Comparison of ENCODE assay signal across 8 cellular contexts in genomic region chr5:137734962-137735530, GRCh38. TPM values are rescaled to one million over a fixed set of nuclear protein-coding genes. Genes with fewer than 3 reads are reported as not detected.
DNase-seq lines count a peak whose midpoint lies in the region; ATAC-seq and TF ChIP-seq lines count a peak whose summit lies in the region.

No MANE protein-coding gene starts in this region.

- H3K36me3 ChIP-seq in effector memory CD4-positive, alpha-beta T cell (ENCODE audit: control insufficient read depth, insufficient read depth, low read length): no peaks in the 10 kb centered on the region
- H3K36me3 ChIP-seq in lower lobe of right lung (no peaks in the 10 kb centered on the region), upper lobe of left lung (no peaks in the 10 kb centered on the region)

- TF ChIP-seq POLR2A in upper lobe of left lung (IDR thresholded peaks at IDR 0.05): no peak

- ATAC-seq in GM21360 (IDR thresholded peaks at IDR 0.05; ENCODE audit: unreplicated experiment) (peak; percentile 5), lower lobe of right lung (peak; percentile 58 to 72), upper lobe of left lung (ENCODE audit: low FRiP score in 2 of 2) (peak; percentile 45 to 56)

- H3K9me3 ChIP-seq in effector memory CD4-positive, alpha-beta T cell (ENCODE audit: control insufficient read depth, low read length): no peaks in the 10 kb centered on the region
- H3K9me3 ChIP-seq in lower lobe of right lung (no peaks in the 10 kb centered on the region), upper lobe of left lung (peaks cover 0 to 3% (median 0%) of the 10 kb centered on the region in 4 donors)

- H3K27ac ChIP-seq in effector memory CD4-positive, alpha-beta T cell (ENCODE audit: insufficient read depth, low read length, poor library complexity, severe bottlenecking): peak overlapping the region; percentile 38
- H3K27ac ChIP-seq in lower lobe of right lung: peak overlapping the region; percentile 42
- H3K27ac ChIP-seq in upper lobe of left lung: peak overlapping the region; percentile 20 to 73 (median 66)

- 10 to 15% methylated on average over 9 to 14 of the region's 14 CpGs for WGBS in upper lobe of left lung, 2 donors

- peaks cover 21% of the 10 kb centered on the region for H3K4me1 ChIP-seq in effector memory CD4-positive, alpha-beta T cell (ENCODE audit: control insufficient read depth, insufficient read depth, low read length, poor library complexity, severe bottlenecking)
- peaks cover 30% of the 10 kb centered on the region for H3K4me1 ChIP-seq in lower lobe of right lung
- H3K4me1 ChIP-seq in upper lobe of left lung: peaks cover 12 to 37% (median 23%) of the 10 kb centered on the region in 4 donors

- no peaks in the 10 kb centered on the region for H3K27me3 ChIP-seq in effector memory CD4-positive, alpha-beta T cell (replicated peaks; ENCODE audit: control insufficient read depth, insufficient read depth, low read length, poor library complexity, severe bottlenecking)
- no peaks in the 10 kb centered on the region for H3K27me3 ChIP-seq in lower lobe of right lung (ENCODE audit: low read depth)
- H3K27me3 ChIP-seq in upper lobe of left lung: no peaks in the 10 kb centered on the region

- no peak for TF ChIP-seq EP300 in upper lobe of left lung (IDR thresholded peaks at IDR 0.05)

- no peak for TF ChIP-seq CTCF in lower lobe of right lung (IDR thresholded peaks at IDR 0.05)
- TF ChIP-seq CTCF in upper lobe of left lung (IDR thresholded peaks at IDR 0.05): no peak

- intact Hi-C loops in lower lobe of right lung (cut with DNase I): no loop called here

- DNase-seq in DMS53 treated with DMSO at 0.1 percent for 48 hours (lab: John Stamatoyannopoulos, UW; ENCODE audit: unreplicated experiment): peak; percentile 48
- peak; percentile 32 for DNase-seq in NCI-H526 treated with DMSO at 0.1 percent for 48 hours (lab: John Stamatoyannopoulos, UW)
- no peak for DNase-seq in effector memory CD4-positive, alpha-beta T cell
- peak; percentile 43 for DNase-seq in lower lobe of right lung
- peak; percentile 44 to 51 for DNase-seq in upper lobe of left lung
- no peak for DNase-seq in H4 (ENCODE audit: low spot score)
- no peak for DNase-seq in RKO (ENCODE audit: low spot score)

- peak overlapping the region; percentile 65 for H3K4me3 ChIP-seq in effector memory CD4-positive, alpha-beta T cell (ENCODE audit: insufficient read depth, low read depth, low read length, poor library complexity, severe bottlenecking)
- peak overlapping the region; percentile 48 for H3K4me3 ChIP-seq in lower lobe of right lung
- peak overlapping the region; percentile 22 to 48 (median 40) for H3K4me3 ChIP-seq in upper lobe of left lung

RNA-seq across cellular contexts. Expression of gene KLHL3, which starts 0.8 kb away (rescaled TPM):
- total RNA-seq in lower lobe of right lung (6.7 TPM), upper lobe of left lung (10 to 100 TPM in 1 of 6 donors, 1 to 10 TPM in 5; 2.7 to 17.8 (median 5.2) TPM)
- 0.27 and 0.37 TPM in 2 replicates for total RNA-seq in H4 (2014; rRNA removed; shearing (Covaris generic))

RNA-seq across cellular contexts. Expression of gene HNRNPA0, which starts 19.1 kb away (rescaled TPM):
- total RNA-seq in lower lobe of right lung (21.7 TPM), upper lobe of left lung (10 to 100 TPM in 5 of 6 donors, 1 to 10 TPM in 1; 8.4 to 26.3 (median 14.6) TPM)
- total RNA-seq in H4 (2014; rRNA removed; shearing (Covaris generic)): 9.2 and 10.7 TPM in 2 replicates

Comparison
In these comparisons a context has a peak if more than half of its experiments do, and no peak if none do; other contexts are left out.
1. DNase-seq: peak in DMS53 treated with DMSO at 0.1 percent for 48 hours (single experiment), NCI-H526 treated with DMSO at 0.1 percent for 48 hours (single experiment), lower lobe of right lung (single experiment) and upper lobe of left lung (2 of 2); none in effector memory CD4-positive, alpha-beta T cell (0 of 3), H4 (single experiment) and RKO (single experiment).
2. ATAC-seq: peak in every context shown above with its lines; median percentile 65 in lower lobe of right lung; 50 in upper lobe of left lung; 5 in GM21360.
3. Peak in every context shown above with its lines, with median percentiles within 50 percentile points of each other: H3K27ac ChIP-seq and H3K4me3 ChIP-seq.